Comparison of ENCODE assay signal across 8 cellular contexts in genomic region chr19:1103691-1104451, GRCh38. TPM values are rescaled to one million over a fixed set of nuclear protein-coding genes. Genes with fewer than 3 reads are reported as not detected.
DNase-seq lines count a peak whose midpoint lies in the region; FAIRE-seq and TF ChIP-seq lines count a peak whose summit lies in the region.

A gene with protein sequence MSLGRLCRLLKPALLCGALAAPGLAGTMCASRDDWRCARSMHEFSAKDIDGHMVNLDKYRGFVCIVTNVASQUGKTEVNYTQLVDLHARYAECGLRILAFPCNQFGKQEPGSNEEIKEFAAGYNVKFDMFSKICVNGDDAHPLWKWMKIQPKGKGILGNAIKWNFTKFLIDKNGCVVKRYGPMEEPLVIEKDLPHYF (plus strand): TSS chr19:1103994. CDS start chr19:1104044, 50 bp downstream.

- H3K9me3 Mint-ChIP-seq in activated naive CD4-positive, alpha-beta T cell treated with anti-CD3 and anti-CD28 coated beads for 36 hours, result peaks cover 4% of the 10 kb centered on the region

- peak within 1 kb of the TSS; percentile 79 for H3K27ac Mint-ChIP-seq in activated naive CD4-positive, alpha-beta T cell treated with anti-CD3 and anti-CD28 coated beads for 36 hours

- intact Hi-C loops in activated naive CD4-positive, alpha-beta T cell treated with anti-CD3 and anti-CD28 coated beads for 36 hours (cut with micrococcal nuclease), result loop anchor here (1.0 to 5.0 kb wide), 6 partner anchors 9 to 424 kb away; partner anchors contain the start of genes MIDN, POLR2E, RNU6-2 and TMEM259

- no peaks in the 10 kb centered on the region for H3K27me3 Mint-ChIP-seq in activated naive CD4-positive, alpha-beta T cell treated with anti-CD3 and anti-CD28 coated beads for 36 hours (ENCODE audit: low read depth)

- peak within 1 kb of the TSS; percentile 73 to 86 for H3K4me3 ChIP-seq in neutrophil (ENCODE audit: low read depth in 1 of 2, low read length in 1 of 2)

- CTCF ChIA-PET in HEK293T (lab: Yijun Ruan, JAX), result interaction anchor here (0.6 to 1.6 kb wide), 2 partner anchors 10 to 39 kb away, joined by 3 to 4 read pairs; no protein-coding TSS in a partner anchor
- CTCF ChIA-PET in activated naive CD4-positive, alpha-beta T cell treated with anti-CD3 and anti-CD28 coated beads for 36 hours (lab: Charles Lee), result interaction anchor here (0.8 kb wide), 1 partner anchor 88 kb away, joined by 4 read pairs; no protein-coding TSS in a partner anchor

- peaks cover 9% of the 10 kb centered on the region for H3K36me3 Mint-ChIP-seq in activated naive CD4-positive, alpha-beta T cell treated with anti-CD3 and anti-CD28 coated beads for 36 hours (ENCODE audit: low read depth)

- peak within 1 kb of the TSS; percentile 72 for H3K4me3 Mint-ChIP-seq in activated naive CD4-positive, alpha-beta T cell treated with anti-CD3 and anti-CD28 coated beads for 36 hours

- peaks cover 54% of the 10 kb centered on the region for H3K4me1 Mint-ChIP-seq in activated naive CD4-positive, alpha-beta T cell treated with anti-CD3 and anti-CD28 coated beads for 36 hours (ENCODE audit: low read depth)

- H3K4me1 ChIP-seq in neutrophil (ENCODE audit: control insufficient read depth in 1 of 2, insufficient read depth in 1 of 2, low read depth in 1 of 2, low read length in 1 of 2), result peaks cover 72 to 80% of the 10 kb centered on the region in 2 experiments

- DNase-seq in GF-D8 (lab: John Stamatoyannopoulos, UW) (peak; percentile 96), HEK293T (ENCODE audit: extremely low spot score) (peak; percentile 96), NAMALWA (ENCODE audit: low spot score) (peak; percentile 99), SK-N-DZ (ENCODE audit: low spot score) (peak; percentile 99), frontal cortex (ENCODE audit: low spot score in 2 of 2) (peak; percentile 100), substantia nigra (lab: John Stamatoyannopoulos, UW) (peak; percentile 80 to 100 (median 97))
- DNase-seq in activated naive CD4-positive, alpha-beta T cell treated with anti-CD3 and anti-CD28 coated beads for 36 hours, result peak; percentile 99

- peak; percentile 66 for FAIRE-seq in frontal cortex (lab: Jason Lieb, UNC)

- TF ChIP-seq CTCF in neutrophil (IDR thresholded peaks at IDR 0.05), result peak; percentile 33

- no peaks in the 10 kb centered on the region for H3K9me3 ChIP-seq in neutrophil

- peak within 1 kb of the TSS; percentile 96 for H3K27ac ChIP-seq in neutrophil
- H3K27ac ChIP-seq in substantia nigra (ENCODE audit: low read depth, low read length, poor library complexity, severe bottlenecking), result peak within 1 kb of the TSS; percentile 92

- POLR2A ChIA-PET in HEK293T (lab: Yijun Ruan, JAX), result interaction anchor here (0.6 to 1.6 kb wide), 8 partner anchors 10 to 165 kb away, joined by 3 to 9 read pairs (median 3); no protein-coding TSS in a partner anchor

- H3K27me3 ChIP-seq in neutrophil, result no peaks in the 10 kb centered on the region

- H3K36me3 ChIP-seq in neutrophil, result peaks cover 29% of the 10 kb centered on the region

TF ChIP-seq in HEK293T, 16 proteins besides CTCF, POLR2A, EP300 and RAD21:
- TF ChIP-seq FOXA1 (IDR thresholded peaks at IDR 0.05) (no peak), SP1 (IDR thresholded peaks at IDR 0.05) (no peak), ZNF384 (IDR thresholded peaks at IDR 0.05) (no peak), BHLHE40 (IDR thresholded peaks at IDR 0.05; ENCODE audit: borderline replicate concordance) (no peak), L3MBTL2 (conservative IDR thresholded peaks at IDR 0.05) (no peak), ELF4 (IDR thresholded peaks at IDR 0.05) (0 out of 2 replicates have a peak, but pooled peaks have one; percentile 19)
- TF ChIP-seq, protein P1, sequence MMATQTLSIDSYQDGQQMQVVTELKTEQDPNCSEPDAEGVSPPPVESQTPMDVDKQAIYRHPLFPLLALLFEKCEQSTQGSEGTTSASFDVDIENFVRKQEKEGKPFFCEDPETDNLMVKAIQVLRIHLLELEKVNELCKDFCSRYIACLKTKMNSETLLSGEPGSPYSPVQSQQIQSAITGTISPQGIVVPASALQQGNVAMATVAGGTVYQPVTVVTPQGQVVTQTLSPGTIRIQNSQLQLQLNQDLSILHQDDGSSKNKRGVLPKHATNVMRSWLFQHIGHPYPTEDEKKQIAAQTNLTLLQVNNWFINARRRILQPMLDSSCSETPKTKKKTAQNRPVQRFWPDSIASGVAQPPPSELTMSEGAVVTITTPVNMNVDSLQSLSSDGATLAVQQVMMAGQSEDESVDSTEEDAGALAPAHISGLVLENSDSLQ (IDR thresholded peaks at IDR 0.05), result peak; percentile 44; the same call in 1 of the 2 replicates

RNA-seq across cellular contexts. Expression of the gene that starts here (rescaled TPM):
- polyA plus RNA-seq in SK-N-DZ (2014; cell fraction: cytosol; rRNA removed), result 781 and 852 TPM in 2 replicates
- 522 and 693 TPM in 2 replicates for polyA plus RNA-seq in SK-N-DZ (2014; cell fraction: nucleus; rRNA removed)
- 100 to 1,000 TPM; 244 to 253 TPM for total RNA-seq in activated naive CD4-positive, alpha-beta T cell treated with anti-CD3 and anti-CD28 coated beads for 36 hours
- total RNA-seq in frontal cortex, result 150 TPM

Comparison
In these comparisons a context has a peak if more than half of its experiments do, and no peak if none do; other contexts are left out.
1. Peak in every context shown above with its lines: DNase-seq, H3K4me3 ChIP-seq and H3K27ac ChIP-seq.